In the genomic region with DNA sequence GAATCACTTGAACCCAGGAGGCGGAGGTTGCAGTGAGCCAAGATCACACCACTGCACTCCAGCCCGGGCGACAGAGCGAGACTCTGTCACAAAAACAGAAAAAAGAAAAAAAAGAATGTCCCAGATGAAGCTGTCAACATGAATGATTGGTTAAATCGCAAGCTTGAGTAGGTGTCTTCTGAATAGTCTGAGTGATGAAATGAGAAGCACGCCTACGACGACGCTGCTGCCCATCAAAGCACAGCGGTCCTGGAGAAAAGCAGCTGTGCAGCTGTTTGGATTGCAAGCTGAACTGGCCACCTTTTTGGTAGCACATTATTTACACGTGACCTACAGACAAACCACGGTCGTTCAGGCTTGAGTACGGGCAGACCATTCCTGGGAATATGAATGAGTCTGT, we compare ENCODE assay signal across 24 cellular contexts.
"Had no signal": no experiment of that assay in that cellular context is flagged by ENCODE, and none has a peak within 500 bp of the region (broad histone marks: within the 10 kb centered on the region; RNA-seq: fewer than 3 reads in every experiment).

No MANE protein-coding gene starts in this region.

- DNase-seq: activated CD4-positive, alpha-beta memory T cell treated with anti-CD3 and anti-CD28 coated beads for 36 hours; activated CD4-positive, alpha-beta T cell treated with anti-CD3 and anti-CD28 coated beads for 48 hours; activated CD8-positive, alpha-beta memory T cell treated with anti-CD3 and anti-CD28 coated beads, Interleukin-2, amount 50 U/mL, for 48 hours; activated gamma-delta T cell treated with Interleukin-2 at 50 U/mL for 16 hours; activated naive CD4-positive, alpha-beta T cell treated with anti-CD3 and anti-CD28 coated beads, Interleukin-2, amount 50 U/mL, for 16 hours; activated T-cell treated with anti-CD3 and anti-CD28 coated beads, Interleukin-2, amount 50 U/mL, for 4 hours; amniotic stem cell; cortex of kidney; effector memory CD8-positive, alpha-beta T cell; foreskin keratinocyte; kidney glomerular epithelial cell; left ventricle myocardium inferior; right cardiac atrium; stimulated activated CD4-positive, alpha-beta T cell treated with anti-CD3 and anti-CD28 coated beads, Interleukin-12 subunit alpha, Interleukin-12 subunit beta, amount 100 ng/mL, for 4 hours; stimulated activated CD4-positive, alpha-beta T cell treated with anti-CD3 and anti-CD28 coated beads, Interleukin-4, amount 100 ng/mL, for 1 hour; uterus had no signal

- H3K4me3 ChIP-seq: left ventricle myocardium inferior, pancreas, thoracic aorta, uterus had no signal

- H3K4me1 Mint-ChIP-seq: activated T-helper 17 cell treated with anti-CD3 and anti-CD28 coated beads, Interleukin-2, amount 50 U/mL, for 72 hours had no signal

- H3K27ac ChIP-seq: foreskin keratinocyte, left ventricle myocardium inferior, pancreas, thoracic aorta, uterus, VCaP had no signal

- H3K36me3 ChIP-seq: pancreas, thoracic aorta, uterus had no signal

- H3K27ac Mint-ChIP-seq: activated CD4-positive, alpha-beta memory T cell treated with anti-CD3 and anti-CD28 coated beads for 36 hours; activated T-helper 17 cell treated with anti-CD3 and anti-CD28 coated beads, Interleukin-2, amount 50 U/mL, for 72 hours; effector memory CD8-positive, alpha-beta T cell; stimulated activated naive CD8-positive, alpha-beta T cell treated with anti-CD3 and anti-CD28 coated beads, Interleukin-15, Interleukin-2, amounts not matched to agents 100 ng/mL and 50 ng/mL, for 24 hours; type B pancreatic cell had no signal

- H3K9me3 ChIP-seq: left ventricle myocardium inferior, pancreas, thoracic aorta, uterus had no signal

- H3K27me3 ChIP-seq: foreskin keratinocyte, pancreas, uterus had no signal

- H3K9me3 Mint-ChIP-seq: activated CD4-positive, alpha-beta memory T cell treated with anti-CD3 and anti-CD28 coated beads for 36 hours; activated T-cell treated with anti-CD3 and anti-CD28 coated beads, Interleukin-2, amount 50 U/mL, for 4 hours; activated T-helper 17 cell treated with anti-CD3 and anti-CD28 coated beads, Interleukin-2, amount 50 U/mL, for 72 hours; effector memory CD8-positive, alpha-beta T cell; stimulated activated naive CD8-positive, alpha-beta T cell treated with anti-CD3 and anti-CD28 coated beads, Interleukin-15, Interleukin-2, amounts not matched to agents 100 ng/mL and 50 ng/mL, for 24 hours; type B pancreatic cell had no signal

- ATAC-seq: activated T-cell treated with anti-CD3 and anti-CD28 coated beads, Interleukin-2, amount 50 U/mL, for 4 hours; effector memory CD8-positive, alpha-beta T cell; esophagus mucosa; foreskin keratinocyte; pancreas; right cardiac atrium had no signal

- FAIRE-seq: pancreas, TTC549 had no signal

- H3K27me3 Mint-ChIP-seq: activated CD4-positive, alpha-beta memory T cell treated with anti-CD3 and anti-CD28 coated beads for 36 hours; activated T-helper 17 cell treated with anti-CD3 and anti-CD28 coated beads, Interleukin-2, amount 50 U/mL, for 72 hours; effector memory CD8-positive, alpha-beta T cell; stimulated activated naive CD8-positive, alpha-beta T cell treated with anti-CD3 and anti-CD28 coated beads, Interleukin-15, Interleukin-2, amounts not matched to agents 100 ng/mL and 50 ng/mL, for 24 hours; type B pancreatic cell had no signal

- H3K4me3 Mint-ChIP-seq: activated CD4-positive, alpha-beta memory T cell treated with anti-CD3 and anti-CD28 coated beads for 36 hours; activated T-cell treated with anti-CD3 and anti-CD28 coated beads, Interleukin-2, amount 50 U/mL, for 4 hours; activated T-helper 17 cell treated with anti-CD3 and anti-CD28 coated beads, Interleukin-2, amount 50 U/mL, for 72 hours; effector memory CD8-positive, alpha-beta T cell; stimulated activated naive CD8-positive, alpha-beta T cell treated with anti-CD3 and anti-CD28 coated beads, Interleukin-15, Interleukin-2, amounts not matched to agents 100 ng/mL and 50 ng/mL, for 24 hours; type B pancreatic cell had no signal

- H3K4me1 ChIP-seq: foreskin keratinocyte, uterus had no signal
